Comparison of ENCODE assay signal across 13 cellular contexts in genomic region chr4:168654206-168655174, GRCh38.
DNase-seq lines count a peak whose midpoint lies in the region; ATAC-seq and TF ChIP-seq lines count a peak whose summit lies in the region.
"Had no signal": no experiment of that assay in that cellular context is flagged by ENCODE, and none has a peak within 500 bp of the region (broad histone marks: within the 10 kb centered on the region; RNA-seq: fewer than 3 reads in every experiment).

No MANE protein-coding gene starts in this region.

- H3K36me3 Mint-ChIP-seq in GM23338 (ENCODE audit: low read depth), result no peaks in the 10 kb centered on the region
- H3K36me3 Mint-ChIP-seq: activated naive CD8-positive, alpha-beta T cell treated with anti-CD3 and anti-CD28 coated beads for 36 hours; memory B cell had no signal

- peak overlapping the region; percentile 68 for H3K27ac Mint-ChIP-seq in GM23338
- H3K27ac Mint-ChIP-seq: activated naive CD8-positive, alpha-beta T cell treated with anti-CD3 and anti-CD28 coated beads for 36 hours; memory B cell; T-helper 17 cell had no signal

- H3K9me2 ChIP-seq in GM23338 (ENCODE audit: insufficient read depth), result no peaks in the 10 kb centered on the region

- H3K4me2 ChIP-seq in GM23338 (no peak overlapping the region), osteoblast (ENCODE audit: insufficient read depth, low read length) (peak overlapping the region; percentile 53)

- no peak overlapping the region for H3K4me3 ChIP-seq in GM23338
- no peak overlapping the region for H3K4me3 ChIP-seq in osteoblast (ENCODE audit: insufficient read depth, low read length)
- H3K4me3 ChIP-seq: coronary artery had no signal

- H3K79me2 ChIP-seq in GM23338 (replicated peaks; ENCODE audit: insufficient read depth), result no peaks in the 10 kb centered on the region
- peaks cover 85% of the 10 kb centered on the region for H3K79me2 ChIP-seq in osteoblast (ENCODE audit: insufficient read depth, low read length)

- TF ChIP-seq CTCF in GM23338 (conservative IDR thresholded peaks at IDR 0.05; ENCODE audit: low read depth in 2 of 2) (no peak), osteoblast (IDR thresholded peaks at IDR 0.05; ENCODE audit: extremely low read depth, low read depth, low read length) (no peak)

- no peaks in the 10 kb centered on the region for H3K9me3 ChIP-seq in osteoblast (ENCODE audit: low read depth, low read length)

- peaks cover 43% of the 10 kb centered on the region for H3K4me1 Mint-ChIP-seq in GM23338
- H3K4me1 Mint-ChIP-seq: T-helper 17 cell had no signal

- H3K4me3 Mint-ChIP-seq in GM23338, result no peak overlapping the region
- H3K4me3 Mint-ChIP-seq: activated naive CD8-positive, alpha-beta T cell treated with anti-CD3 and anti-CD28 coated beads for 36 hours; memory B cell; T-helper 17 cell had no signal

- peak; percentile 37 for DNase-seq in GM23338 (ENCODE audit: low spot score)
- peak; percentile 5 for DNase-seq in NCI-H510A treated with DMSO at 0.1 percent for 48 hours (lab: John Stamatoyannopoulos, UW)
- peak; percentile 20 for DNase-seq in dermis blood vessel endothelial cell
- no peak for DNase-seq in osteoblast (ENCODE audit: insufficient read length, low spot score, missing footprints)
- no peak for DNase-seq in effector CD4-positive, alpha-beta T cell
- DNase-seq in GOT3 (lab: John Stamatoyannopoulos, UW), result no peak
- no peak for DNase-seq in activated naive CD4-positive, alpha-beta T cell treated with Interleukin-2 at 50 U/mL for 16 hours
- DNase-seq: activated naive CD8-positive, alpha-beta T cell treated with anti-CD3 and anti-CD28 coated beads for 36 hours; retina; T-helper 17 cell had no signal

- H2AFZ ChIP-seq in GM23338 (0 out of 2 replicates have a peak overlapping the region, but pooled peaks have one; percentile 4), osteoblast (ENCODE audit: low read length) (no peak overlapping the region)

- H3K36me3 ChIP-seq in GM23338 (ENCODE audit: insufficient read depth), result no peaks in the 10 kb centered on the region
- H3K36me3 ChIP-seq in osteoblast (ENCODE audit: insufficient read depth, low read length), result no peaks in the 10 kb centered on the region

- H3K27me3 ChIP-seq in GM23338 (ENCODE audit: insufficient read depth) (no peaks in the 10 kb centered on the region), osteoblast (ENCODE audit: insufficient read depth, low read length) (no peaks in the 10 kb centered on the region)

- H3F3A ChIP-seq in GM23338 (replicated peaks; ENCODE audit: low read depth), result no peaks in the 10 kb centered on the region

- H3K4me1 ChIP-seq in GM23338 (ENCODE audit: insufficient read depth) (peaks cover 50% of the 10 kb centered on the region), osteoblast (ENCODE audit: insufficient read depth, low read length) (peaks cover 45% of the 10 kb centered on the region)

- H3K27ac ChIP-seq in GM23338 (ENCODE audit: low read depth), result no peak overlapping the region
- H3K27ac ChIP-seq in osteoblast (ENCODE audit: low read depth, low read length), result no peak overlapping the region
- H3K27ac ChIP-seq: coronary artery had no signal

- no peaks in the 10 kb centered on the region for H3K27me3 Mint-ChIP-seq in GM23338 (ENCODE audit: insufficient read depth, low read depth, poor library complexity)

- H4K20me1 ChIP-seq in GM23338 (replicated peaks; ENCODE audit: insufficient read depth) (no peaks in the 10 kb centered on the region), osteoblast (ENCODE audit: insufficient read depth, low read length) (peaks cover 13% of the 10 kb centered on the region)

- peak; percentile 85 for ATAC-seq in GM23338
- ATAC-seq in GM18505 (IDR thresholded peaks at IDR 0.05; ENCODE audit: unreplicated experiment), result no peak
- ATAC-seq: T-helper 17 cell had no signal

- no peak for TF ChIP-seq POLR2A in GM18505 (IDR thresholded peaks at IDR 0.05; ENCODE audit: borderline replicate concordance, extremely low read depth, insufficient read depth, insufficient read length)

- H3K9me3 Mint-ChIP-seq in GM23338, result no peaks in the 10 kb centered on the region
- H3K9me3 Mint-ChIP-seq: activated naive CD8-positive, alpha-beta T cell treated with anti-CD3 and anti-CD28 coated beads for 36 hours; memory B cell had no signal

TF ChIP-seq in GM23338, 12 proteins besides CTCF, POLR2A, EP300 and RAD21 (continues in another document):
- TF ChIP-seq EZH2phosphoT487 (IDR thresholded peaks at IDR 0.05; ENCODE audit: unreplicated experiment) (no peak), EZH2 (IDR thresholded peaks at IDR 0.05; ENCODE audit: low read depth, unreplicated experiment) (no peak), POLR2AphosphoS5 (IDR thresholded peaks at IDR 0.05; ENCODE audit: low read depth) (no peak), REST (IDR thresholded peaks at IDR 0.05; ENCODE audit: unreplicated experiment) (no peak), ETS1 (IDR thresholded peaks at IDR 0.05) (no peak), NANOG (IDR thresholded peaks at IDR 0.05; ENCODE audit: borderline replicate concordance) (no peak), STAT1 (IDR thresholded peaks at IDR 0.05; ENCODE audit: unreplicated experiment) (no peak)

Comparison
In these comparisons a context has a peak if more than half of its experiments do, and no peak if none do; other contexts are left out.
1. DNase-seq: peak in GM23338 (single experiment), NCI-H510A treated with DMSO at 0.1 percent for 48 hours (single experiment) and dermis blood vessel endothelial cell (single experiment); none in osteoblast (single experiment), effector CD4-positive, alpha-beta T cell (single experiment), GOT3 (single experiment) and activated naive CD4-positive, alpha-beta T cell treated with Interleukin-2 at 50 U/mL for 16 hours (single experiment).